ENCODE assay signal across 8 cellular contexts in the genomic region with DNA sequence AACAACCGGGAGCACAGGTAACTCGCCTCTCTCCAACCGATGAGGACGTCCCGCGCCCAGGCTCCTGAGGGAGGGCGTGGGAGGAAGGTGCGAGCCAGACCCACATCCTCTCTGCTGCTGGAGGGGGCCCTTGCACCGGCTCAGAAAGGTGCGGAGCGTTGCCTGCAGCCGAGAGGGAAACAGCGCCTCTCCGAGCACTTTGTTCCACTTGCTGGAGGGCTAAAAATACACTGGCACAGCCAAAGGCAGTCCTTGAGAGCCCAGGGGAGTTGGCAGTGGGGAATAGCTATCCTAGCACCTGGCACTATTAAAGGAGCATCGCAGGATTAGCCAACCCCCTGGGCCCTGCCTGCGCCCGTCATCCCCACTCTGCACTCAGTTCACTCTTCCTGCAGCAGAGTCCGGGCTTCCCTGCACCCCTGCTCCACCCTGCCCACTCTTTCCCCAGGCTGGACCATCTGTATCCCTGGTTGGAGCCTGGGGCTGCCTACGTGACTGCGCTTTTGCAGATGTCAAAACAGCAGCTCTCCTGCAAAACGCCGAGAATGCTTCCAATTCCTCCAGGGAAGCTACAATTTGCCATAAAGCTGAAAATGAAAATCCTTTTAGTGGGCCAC.
DNase-seq lines count a peak whose midpoint lies in the region; ATAC-seq, FAIRE-seq and TF ChIP-seq lines count a peak whose summit lies in the region.

No MANE protein-coding gene starts in this region.

- no TSS peak for BruUV-seq in GM12878 (replicated peaks; lab: Mats Ljungman, UMichigan)

- POLR2A ChIA-PET in GM12878 (lab: Charles Lee): no interaction called here

- H3K9ac ChIP-seq in GM12878 (ENCODE audit: control insufficient read depth, insufficient read depth, low read length): no peak overlapping the region

- in situ Hi-C loops in GM12878 (cut with MboI): no loop called here

- peaks cover 4% of the 10 kb centered on the region; the same call in 2 of the 3 replicates for H3K9me3 ChIP-seq in GM12878 (replicated peaks; ENCODE audit: control insufficient read depth, insufficient read depth, low read length)

- no peaks in the 10 kb centered on the region for H3K36me3 Mint-ChIP-seq in activated CD4-positive, alpha-beta T cell treated with anti-CD3 and anti-CD28 coated beads, Interleukin-2, amount 10 ng/mL, durations not matched to agents 24 days and 14 days (ENCODE audit: low read depth)
- no peaks in the 10 kb centered on the region for H3K36me3 Mint-ChIP-seq in progenitor cell of endocrine pancreas (ENCODE audit: insufficient read depth)

- no peak overlapping the region for H3K4me3 ChIP-seq in GM12878

- SMC1A ChIA-PET in GM12878 (lab: Charles Lee; ENCODE audit: uncharacterized antibody, unreplicated experiment): interaction anchor here (0.6 to 3.4 kb wide), 3 partner anchors 36 to 165 kb away, joined by 3 to 9 read pairs (median 4); no protein-coding TSS in a partner anchor

- ATAC-seq in HG03442 (IDR thresholded peaks at IDR 0.05; ENCODE audit: unreplicated experiment) (peak; percentile 29), GM12878 (peak; percentile 47), GM19328 (IDR thresholded peaks at IDR 0.05; ENCODE audit: unreplicated experiment) (no peak), HG02571 (IDR thresholded peaks at IDR 0.05; ENCODE audit: unreplicated experiment) (no peak)

- H3K4me3 Mint-ChIP-seq in activated CD4-positive, alpha-beta T cell treated with anti-CD3 and anti-CD28 coated beads, Interleukin-2, amount 10 ng/mL, durations not matched to agents 24 days and 14 days: no peak overlapping the region
- no peak overlapping the region for H3K4me3 Mint-ChIP-seq in progenitor cell of endocrine pancreas (ENCODE audit: low read depth)

- no peaks in the 10 kb centered on the region for H3K79me2 ChIP-seq in GM12878 (ENCODE audit: control insufficient read depth, insufficient read depth, low read length)

- TF ChIP-seq RAD21 in GM12878 (IDR thresholded peaks at IDR 0.05; ENCODE audit: insufficient read depth, low read depth, low read length): peak; percentile 49

- peaks cover 16% of the 10 kb centered on the region for H3K27me3 Mint-ChIP-seq in activated CD4-positive, alpha-beta T cell treated with anti-CD3 and anti-CD28 coated beads, Interleukin-2, amount 10 ng/mL, durations not matched to agents 24 days and 14 days
- peaks cover 17% of the 10 kb centered on the region for H3K27me3 Mint-ChIP-seq in progenitor cell of endocrine pancreas

- no peak for FAIRE-seq in GM12878 (lab: Jason Lieb, UNC)

- peaks cover 16% of the 10 kb centered on the region for H3K4me1 Mint-ChIP-seq in activated CD4-positive, alpha-beta T cell treated with anti-CD3 and anti-CD28 coated beads, Interleukin-2, amount 10 ng/mL, durations not matched to agents 24 days and 14 days
- H3K4me1 Mint-ChIP-seq in progenitor cell of endocrine pancreas (ENCODE audit: low read depth): peaks cover 18% of the 10 kb centered on the region

- no peaks in the 10 kb centered on the region for H3K36me3 ChIP-seq in GM12878 (ENCODE audit: control insufficient read depth in 2 of 2, insufficient read depth in 2 of 2, low read length in 1 of 2)

- RAD21 ChIA-PET in GM12878 (lab: Charles Lee; ENCODE audit: unreplicated experiment): no interaction called here

- H3K27me3 ChIP-seq in GM12878 (replicated peaks in 1 of 2; ENCODE audit: control insufficient read depth in 2 of 2, insufficient read depth in 2 of 2, low read length in 1 of 2): no peaks in the 10 kb centered on the region

- intact Hi-C loops in activated CD4-positive, alpha-beta T cell treated with anti-CD3 and anti-CD28 coated beads, Interleukin-2, amount 10 ng/mL, durations not matched to agents 24 days and 14 days (cut with micrococcal nuclease): loop anchor here (5.0 kb wide), 1 partner anchor 38 kb away; no protein-coding TSS in a partner anchor
- intact Hi-C loops in GM12878 (cut with micrococcal nuclease; ENCODE audit: unreplicated experiment) (loop anchor here (5.0 kb wide), 1 partner anchor 177 kb away; a partner anchor contains a TSS), posterior cingulate gyrus (cut with DNase I) (no loop called here)

- H4K20me1 ChIP-seq in GM12878 (ENCODE audit: control insufficient read depth, insufficient read depth): no peaks in the 10 kb centered on the region

- no peak overlapping the region for H3K27ac ChIP-seq in GM12878 (ENCODE audit: control insufficient read depth, insufficient read depth)

- H3K9me3 Mint-ChIP-seq in activated CD4-positive, alpha-beta T cell treated with anti-CD3 and anti-CD28 coated beads, Interleukin-2, amount 10 ng/mL, durations not matched to agents 24 days and 14 days: no peaks in the 10 kb centered on the region
- H3K9me3 Mint-ChIP-seq in progenitor cell of endocrine pancreas (ENCODE audit: low read depth): no peaks in the 10 kb centered on the region

- 36% methylated on average over 22 of the region's 22 CpGs for WGBS in GM12878 (ENCODE audit: insufficient coverage, insufficient replicate concordance, low lambda C conversion rate, missing lambda C conversion rate)

- TF ChIP-seq CTCF in GM12878 (IDR thresholded peaks at IDR 0.05 in 2 of 3, conservative IDR thresholded peaks at IDR 0.05 in 1 of 3; ENCODE audit: control insufficient read depth in 2 of 3, extremely low read depth in 1 of 3, insufficient read depth in 1 of 3, low read depth in 3 of 3, low read length in 3 of 3): peak in 2 of 3 experiments; percentile 13 to 14; a peak in 3 of 6 replicates
- TF ChIP-seq CTCF in progenitor cell of endocrine pancreas (IDR thresholded peaks at IDR 0.05; ENCODE audit: unreplicated experiment): no peak

- H3K27ac Mint-ChIP-seq in activated CD4-positive, alpha-beta T cell treated with anti-CD3 and anti-CD28 coated beads, Interleukin-2, amount 10 ng/mL, durations not matched to agents 24 days and 14 days: no peak overlapping the region
- H3K27ac Mint-ChIP-seq in progenitor cell of endocrine pancreas: no peak overlapping the region

- H3K4me2 ChIP-seq in GM12878 (ENCODE audit: control insufficient read depth, insufficient read depth): peak overlapping the region; percentile 9

- DNase-seq in activated CD4-positive, alpha-beta T cell treated with anti-CD3 and anti-CD28 coated beads, Interleukin-2, amount 10 ng/mL, durations not matched to agents 24 days and 14 days: peak; percentile 72
- no peak for DNase-seq in activated CD4-positive, alpha-beta T cell treated with anti-CD3 and anti-CD28 coated beads, Interleukin-2, amount 50 U/mL, for 48 hours
- no peak for DNase-seq in GM12878 (ENCODE audit: low read depth, low spot score)
- peak in 7 of 10 donors; percentile 27 to 91 (median 54) for DNase-seq in posterior cingulate gyrus
- no peak for DNase-seq in progenitor cell of endocrine pancreas (ENCODE audit: low spot score, unreplicated experiment)

- H2AFZ ChIP-seq in GM12878 (ENCODE audit: control insufficient read depth, low read depth, low read length): no peak overlapping the region

- no peak for TF ChIP-seq POLR2A in GM12878 (IDR thresholded peaks at IDR 0.05; ENCODE audit: low read depth, low read length)

- CTCF ChIA-PET in GM12878 (lab: Yijun Ruan, JAX): interaction anchor here (0.8 to 1.7 kb wide), 5 partner anchors 14 to 79 kb away, joined by 3 to 7 read pairs (median 5); no protein-coding TSS in a partner anchor

- TF ChIP-seq EP300 in GM12878 (IDR thresholded peaks at IDR 0.05; ENCODE audit: borderline replicate concordance in 1 of 2, control insufficient read depth in 1 of 2, low read depth in 2 of 2, low read length in 2 of 2): no peak

- peaks cover 53% of the 10 kb centered on the region for H3K4me1 ChIP-seq in GM12878 (ENCODE audit: control insufficient read depth, insufficient read depth, low read length)

TF ChIP-seq in GM12878, 131 proteins besides CTCF, POLR2A, EP300 and RAD21:
- TF ChIP-seq RCOR1 (conservative IDR thresholded peaks at IDR 0.05; ENCODE audit: low read depth, low read length) (no peak), EED (IDR thresholded peaks at IDR 0.05; ENCODE audit: low read depth) (peak; percentile 68; the same call in 1 of the 2 replicates), EGR1 (IDR thresholded peaks at IDR 0.05; ENCODE audit: borderline replicate concordance in 1 of 2, low read depth in 2 of 2, low read length in 2 of 2) (peak in 1 of 2 experiments; percentile 76; a peak in 1 of 3 replicates), SMC3 (IDR thresholded peaks at IDR 0.05; ENCODE audit: borderline replicate concordance, low read length) (no peak; the same call in 1 of the 2 replicates), NRF1 (conservative IDR thresholded peaks at IDR 0.05; ENCODE audit: low read depth, low read length) (no peak), BACH1 (IDR thresholded peaks at IDR 0.05; ENCODE audit: borderline replicate concordance) (no peak)

Comparison
In these comparisons a context has a peak if more than half of its experiments do, and no peak if none do; other contexts are left out.
1. DNase-seq: peak in activated CD4-positive, alpha-beta T cell treated with anti-CD3 and anti-CD28 coated beads, Interleukin-2, amount 10 ng/mL, durations not matched to agents 24 days and 14 days (single experiment) and posterior cingulate gyrus (7 of 10); none in activated CD4-positive, alpha-beta T cell treated with anti-CD3 and anti-CD28 coated beads, Interleukin-2, amount 50 U/mL, for 48 hours (0 of 2), GM12878 (single experiment) and progenitor cell of endocrine pancreas (single experiment).
2. ATAC-seq: peak in HG03442 (single experiment) and GM12878 (single experiment); none in GM19328 (single experiment) and HG02571 (single experiment).